1 cellular context compared by ENCODE assay signal in the genomic region with DNA sequence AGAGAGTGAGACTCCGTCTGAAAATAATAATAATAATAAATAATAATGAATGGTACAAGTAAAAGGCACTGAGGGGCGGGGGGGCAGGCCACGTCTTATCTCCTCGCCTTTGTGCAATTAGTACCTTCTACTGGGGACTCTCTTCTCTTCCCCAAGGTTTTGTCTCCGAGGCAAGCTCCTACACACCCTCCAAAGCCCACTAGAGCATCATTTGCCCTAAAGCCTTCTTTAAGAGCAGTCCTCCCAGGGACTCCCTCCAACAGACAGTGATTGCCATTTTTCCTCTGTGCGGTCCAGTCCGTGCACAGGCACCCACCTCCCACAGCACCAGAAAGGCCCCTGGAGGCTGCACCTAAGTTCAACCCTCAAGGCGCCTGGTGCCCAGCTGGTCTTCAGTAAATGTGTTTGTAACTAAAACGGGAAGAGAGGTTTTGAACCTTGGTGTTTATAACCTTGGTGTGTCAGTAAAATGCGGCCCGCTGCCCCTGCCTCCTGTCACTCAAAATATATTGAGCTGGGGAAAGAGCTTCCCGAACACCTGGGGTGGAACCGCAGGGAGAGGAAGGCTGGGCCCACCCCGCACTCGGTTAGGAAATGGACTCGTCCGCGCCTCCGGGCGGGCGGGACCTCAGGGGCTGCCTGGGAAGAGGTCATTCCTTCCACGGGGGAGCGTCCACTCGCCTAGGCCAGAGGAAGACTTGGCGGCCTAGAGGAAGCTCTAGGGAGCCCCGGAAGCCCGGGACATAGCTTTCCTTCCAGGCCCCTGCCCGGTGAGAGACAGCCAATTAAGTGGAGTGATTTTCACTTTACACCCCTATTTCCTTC.
TF ChIP-seq lines count a peak whose summit lies in the region.

No MANE protein-coding gene starts in this region.

TF ChIP-seq in HEK293, 187 proteins besides CTCF, POLR2A, EP300 and RAD21 (continued from another document and continues in another):
- TF ChIP-seq, protein P1, sequence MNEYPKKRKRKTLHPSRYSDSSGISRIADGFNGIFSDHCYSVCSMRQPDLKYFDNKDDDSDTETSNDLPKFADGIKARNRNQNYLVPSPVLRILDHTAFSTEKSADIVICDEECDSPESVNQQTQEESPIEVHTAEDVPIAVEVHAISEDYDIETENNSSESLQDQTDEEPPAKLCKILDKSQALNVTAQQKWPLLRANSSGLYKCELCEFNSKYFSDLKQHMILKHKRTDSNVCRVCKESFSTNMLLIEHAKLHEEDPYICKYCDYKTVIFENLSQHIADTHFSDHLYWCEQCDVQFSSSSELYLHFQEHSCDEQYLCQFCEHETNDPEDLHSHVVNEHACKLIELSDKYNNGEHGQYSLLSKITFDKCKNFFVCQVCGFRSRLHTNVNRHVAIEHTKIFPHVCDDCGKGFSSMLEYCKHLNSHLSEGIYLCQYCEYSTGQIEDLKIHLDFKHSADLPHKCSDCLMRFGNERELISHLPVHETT (tag by site-specific recombination; IDR thresholded peaks at IDR 0.05) = 0 out of 2 replicates have a peak, but pooled peaks have one; percentile 43
- TF ChIP-seq ZNF514 (tag by site-specific recombination; IDR thresholded peaks at IDR 0.05) (no peak), GLIS2 (tag by site-specific recombination; IDR thresholded peaks at IDR 0.05) (0 out of 2 replicates have a peak, but pooled peaks have one; percentile 32), SP2 (tag by site-specific recombination; IDR thresholded peaks at IDR 0.05) (peak; percentile 80), ZNF239 (tag by site-specific recombination; IDR thresholded peaks at IDR 0.05) (no peak), ZNF112 (tag by site-specific recombination; IDR thresholded peaks at IDR 0.05) (no peak), ZNF19 (tag by site-specific recombination; IDR thresholded peaks at IDR 0.05; ENCODE audit: low read depth) (no peak), ZFP69B (tag by site-specific recombination; IDR thresholded peaks at IDR 0.05) (peak; percentile 99), ZNF548 (tag by site-specific recombination; IDR thresholded peaks at IDR 0.05) (no peak), ZXDB (tag by site-specific recombination; IDR thresholded peaks at IDR 0.05) (peak; percentile 76), GLI4 (tag by site-specific recombination; IDR thresholded peaks at IDR 0.05) (no peak), ZBTB8A (tag by site-specific recombination; IDR thresholded peaks at IDR 0.05) (peak; percentile 49), ZNF610 (tag by site-specific recombination; IDR thresholded peaks at IDR 0.05; ENCODE audit: borderline replicate concordance) (no peak), ZNF335 (tag by site-specific recombination; conservative IDR thresholded peaks at IDR 0.05) (peak; percentile 79), ZBTB20 (tag by site-specific recombination; IDR thresholded peaks at IDR 0.05) (peak; percentile 56), ZNF202 (tag by site-specific recombination; IDR thresholded peaks at IDR 0.05; ENCODE audit: borderline replicate concordance) (no peak), ZNF423 (tag by site-specific recombination; IDR thresholded peaks at IDR 0.05) (no peak), ZNF600 (tag by site-specific recombination; IDR thresholded peaks at IDR 0.05) (peak; percentile 53; the same call in 1 of the 2 replicates), ZNF132 (tag by site-specific recombination; IDR thresholded peaks at IDR 0.05; ENCODE audit: borderline replicate concordance) (no peak), ZNF394 (tag by site-specific recombination; IDR thresholded peaks at IDR 0.05; ENCODE audit: borderline replicate concordance) (0 out of 2 replicates have a peak, but pooled peaks have one; percentile 18), ZNF645 (tag by site-specific recombination; IDR thresholded peaks at IDR 0.05) (no peak), YY1 (tag by site-specific recombination; IDR thresholded peaks at IDR 0.05) (0 out of 2 replicates have a peak, but pooled peaks have one; percentile 42), GFI1B (tag by site-specific recombination; IDR thresholded peaks at IDR 0.05) (no peak), ZNF707 (tag by site-specific recombination; IDR thresholded peaks at IDR 0.05) (no peak), SP7 (tag by site-specific recombination; IDR thresholded peaks at IDR 0.05) (peak; percentile 43; the same call in 1 of the 2 replicates), ZNF473 (tag by site-specific recombination; IDR thresholded peaks at IDR 0.05) (no peak), ZNF174 (tag by site-specific recombination; IDR thresholded peaks at IDR 0.05) (no peak), ZEB2 (tag by site-specific recombination; IDR thresholded peaks at IDR 0.05) (no peak), REST (tag by site-specific recombination; IDR thresholded peaks at IDR 0.05) (no peak), ZNF558 (tag by site-specific recombination; IDR thresholded peaks at IDR 0.05) (no peak), SP3 (tag by site-specific recombination; IDR thresholded peaks at IDR 0.05) (peak; percentile 54), KLF16 (tag by site-specific recombination; IDR thresholded peaks at IDR 0.05) (peak; percentile 68; the same call in 1 of the 2 replicates), ZNF211 (tag by site-specific recombination; IDR thresholded peaks at IDR 0.05; ENCODE audit: low read depth) (no peak), ZNF629 (tag by site-specific recombination; IDR thresholded peaks at IDR 0.05) (0 out of 2 replicates have a peak, but pooled peaks have one; percentile 20), ZBTB6 (tag by site-specific recombination; IDR thresholded peaks at IDR 0.05) (peak; percentile 60; the same call in 1 of the 2 replicates), KLF1 (tag by site-specific recombination; IDR thresholded peaks at IDR 0.05) (0 out of 2 replicates have a peak, but pooled peaks have one; percentile 23), KLF17 (tag by site-specific recombination; IDR thresholded peaks at IDR 0.05) (peak; percentile 67; the same call in 1 of the 2 replicates), ZBTB44 (tag by site-specific recombination; IDR thresholded peaks at IDR 0.05) (peak; percentile 27; the same call in 1 of the 2 replicates), ZBTB26 (tag by site-specific recombination; optimal IDR thresholded peaks at IDR 0.05) (peak; percentile 39), ZNF561 (tag by site-specific recombination; IDR thresholded peaks at IDR 0.05; ENCODE audit: borderline replicate concordance) (peak; percentile 74)
- TF ChIP-seq, protein P2, sequence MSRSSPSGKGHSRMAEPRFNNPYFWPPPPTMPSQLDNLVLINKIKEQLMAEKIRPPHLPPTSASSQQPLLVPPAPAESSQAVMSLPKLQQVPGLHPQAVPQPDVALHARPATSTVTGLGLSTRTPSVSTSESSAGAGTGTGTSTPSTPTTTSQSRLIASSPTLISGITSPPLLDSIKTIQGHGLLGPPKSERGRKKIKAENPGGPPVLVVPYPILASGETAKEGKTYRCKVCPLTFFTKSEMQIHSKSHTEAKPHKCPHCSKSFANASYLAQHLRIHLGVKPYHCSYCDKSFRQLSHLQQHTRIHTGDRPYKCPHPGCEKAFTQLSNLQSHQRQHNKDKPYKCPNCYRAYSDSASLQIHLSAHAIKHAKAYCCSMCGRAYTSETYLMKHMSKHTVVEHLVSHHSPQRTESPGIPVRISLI (tag by site-specific recombination; IDR thresholded peaks at IDR 0.05) = no peak
- TF ChIP-seq, protein P3, sequence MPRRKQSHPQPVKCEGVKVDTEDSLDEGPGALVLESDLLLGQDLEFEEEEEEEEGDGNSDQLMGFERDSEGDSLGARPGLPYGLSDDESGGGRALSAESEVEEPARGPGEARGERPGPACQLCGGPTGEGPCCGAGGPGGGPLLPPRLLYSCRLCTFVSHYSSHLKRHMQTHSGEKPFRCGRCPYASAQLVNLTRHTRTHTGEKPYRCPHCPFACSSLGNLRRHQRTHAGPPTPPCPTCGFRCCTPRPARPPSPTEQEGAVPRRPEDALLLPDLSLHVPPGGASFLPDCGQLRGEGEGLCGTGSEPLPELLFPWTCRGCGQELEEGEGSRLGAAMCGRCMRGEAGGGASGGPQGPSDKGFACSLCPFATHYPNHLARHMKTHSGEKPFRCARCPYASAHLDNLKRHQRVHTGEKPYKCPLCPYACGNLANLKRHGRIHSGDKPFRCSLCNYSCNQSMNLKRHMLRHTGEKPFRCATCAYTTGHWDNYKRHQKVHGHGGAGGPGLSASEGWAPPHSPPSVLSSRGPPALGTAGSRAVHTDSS (tag by site-specific recombination; IDR thresholded peaks at IDR 0.05) = 0 out of 2 replicates have a peak, but pooled peaks have one; percentile 42
